Comparison of ENCODE assay signal across 16 cellular contexts in genomic region chr13:40404407-40404806, GRCh38.
"Had no signal": no experiment of that assay in that cellular context is flagged by ENCODE, and none has a peak within 500 bp of the region (broad histone marks: within the 10 kb centered on the region; RNA-seq: fewer than 3 reads in every experiment).

No MANE protein-coding gene starts in this region.

- H3K27ac Mint-ChIP-seq: endodermal cell; progenitor cell of endocrine pancreas; stimulated activated effector memory CD8-positive, alpha-beta T cell treated with anti-CD3 and anti-CD28 coated beads, Interleukin-12 subunit alpha, Interleukin-12 subunit beta, amount 100 ng/mL, for 72 hours; stimulated activated naive CD8-positive, alpha-beta T cell treated with anti-CD3 and anti-CD28 coated beads, Interleukin-15, Interleukin-2, amounts not matched to agents 100 ng/mL and 50 ng/mL, for 24 hours had no signal

- H3K9me3 Mint-ChIP-seq: endodermal cell; stimulated activated effector memory CD8-positive, alpha-beta T cell treated with anti-CD3 and anti-CD28 coated beads, Interleukin-12 subunit alpha, Interleukin-12 subunit beta, amount 100 ng/mL, for 72 hours; stimulated activated naive CD8-positive, alpha-beta T cell treated with anti-CD3 and anti-CD28 coated beads, Interleukin-15, Interleukin-2, amounts not matched to agents 100 ng/mL and 50 ng/mL, for 24 hours had no signal

- H3K9me3 ChIP-seq: colonic mucosa, heart left ventricle, tibial artery had no signal

- H3K27ac ChIP-seq: colonic mucosa, tibial artery had no signal

- FAIRE-seq: endothelial cell of umbilical vein had no signal

- ATAC-seq: naive thymus-derived CD4-positive, alpha-beta T cell; stimulated activated effector memory CD8-positive, alpha-beta T cell treated with anti-CD3 and anti-CD28 coated beads, Interleukin-12 subunit alpha, Interleukin-12 subunit beta, amount 100 ng/mL, for 72 hours had no signal

- H3K36me3 Mint-ChIP-seq: naive thymus-derived CD4-positive, alpha-beta T cell; stimulated activated effector memory CD8-positive, alpha-beta T cell treated with anti-CD3 and anti-CD28 coated beads, Interleukin-12 subunit alpha, Interleukin-12 subunit beta, amount 100 ng/mL, for 72 hours had no signal

- H3K4me3 Mint-ChIP-seq: endodermal cell; stimulated activated effector memory CD8-positive, alpha-beta T cell treated with anti-CD3 and anti-CD28 coated beads, Interleukin-12 subunit alpha, Interleukin-12 subunit beta, amount 100 ng/mL, for 72 hours; stimulated activated naive CD8-positive, alpha-beta T cell treated with anti-CD3 and anti-CD28 coated beads, Interleukin-15, Interleukin-2, amounts not matched to agents 100 ng/mL and 50 ng/mL, for 24 hours had no signal

- H3K27me3 Mint-ChIP-seq: naive thymus-derived CD4-positive, alpha-beta T cell; stimulated activated naive CD8-positive, alpha-beta T cell treated with anti-CD3 and anti-CD28 coated beads, Interleukin-15, Interleukin-2, amounts not matched to agents 100 ng/mL and 50 ng/mL, for 24 hours had no signal

- H3K36me3 ChIP-seq: colonic mucosa, heart left ventricle, tibial artery had no signal

- DNase-seq: colonic mucosa; effector CD4-positive, alpha-beta T cell; endodermal cell; erythroblast; foreskin melanocyte; heart left ventricle; hippocampal formation; kidney glomerular epithelial cell; naive thymus-derived CD4-positive, alpha-beta T cell; stimulated activated CD4-positive, alpha-beta T cell treated with anti-CD3 and anti-CD28 coated beads, Interleukin-4, amount 100 ng/mL, for 1 hour; stimulated activated CD8-positive, alpha-beta memory T cell treated with anti-CD3 and anti-CD28 coated beads, Interleukin-4, amount 100 ng/mL, for 48 hours; tibial artery had no signal

- H3K4me3 ChIP-seq: colonic mucosa, heart left ventricle, tibial artery had no signal

- H3K27me3 ChIP-seq: colonic mucosa, heart left ventricle, tibial artery had no signal
